In genomic region chr2:238286987-238287386, GRCh38 we compare ENCODE assay signal across 8 cellular contexts. TPM values are rescaled to one million over a fixed set of nuclear protein-coding genes. Genes with fewer than 3 reads are reported as not detected.
DNase-seq lines count a peak whose midpoint lies in the region; ATAC-seq, FAIRE-seq and TF ChIP-seq lines count a peak whose summit lies in the region.

No MANE protein-coding gene starts in this region.

- no peak for ATAC-seq in GM12878
- no peak for ATAC-seq in GM21786 (IDR thresholded peaks at IDR 0.05; ENCODE audit: unreplicated experiment)
- ATAC-seq in HG03469 (IDR thresholded peaks at IDR 0.05; ENCODE audit: unreplicated experiment): no peak

- no peak for TF ChIP-seq RAD21 in GM12878 (IDR thresholded peaks at IDR 0.05; ENCODE audit: insufficient read depth, low read depth, low read length)

- SMC1A ChIA-PET in GM12878 (lab: Charles Lee; ENCODE audit: uncharacterized antibody, unreplicated experiment): interaction anchor here (1.6 kb wide), 1 partner anchor 23 kb away, joined by 4 read pairs; no protein-coding TSS in a partner anchor

- peak; percentile 65 for DNase-seq in activated CD8-positive, alpha-beta memory T cell treated with anti-CD3 and anti-CD28 coated beads, Interleukin-2, amount 50 U/mL, for 48 hours
- DNase-seq in activated CD8-positive, alpha-beta memory T cell treated with anti-CD3 and anti-CD28 coated beads, Interleukin-2, amount 50 U/mL, for 4 hours: no peak
- no peak for DNase-seq in GM12878 (ENCODE audit: low read depth, low spot score)
- DNase-seq in COR-L47 (lab: John Stamatoyannopoulos, UW): no peak

- RAD21 ChIA-PET in GM12878 (lab: Charles Lee; ENCODE audit: unreplicated experiment): no interaction called here

- H3K4me2 ChIP-seq in GM12878 (ENCODE audit: control insufficient read depth, insufficient read depth): peak overlapping the region; percentile 88

- H2AFZ ChIP-seq in GM12878 (ENCODE audit: control insufficient read depth, low read depth, low read length): no peak overlapping the region

- H3K27me3 ChIP-seq in GM12878 (replicated peaks in 1 of 2; ENCODE audit: control insufficient read depth in 2 of 2, insufficient read depth in 2 of 2, low read length in 1 of 2) (no peaks in the 10 kb centered on the region), mucosa of stomach (ENCODE audit: control insufficient read depth, insufficient read depth, low read length) (no peaks in the 10 kb centered on the region)

- CTCF ChIA-PET in GM12878 (lab: Yijun Ruan, JAX): interaction anchor here (0.7 to 5.0 kb wide), 3 partner anchors 8 to 144 kb away, joined by 3 to 27 read pairs (median 4); no protein-coding TSS in a partner anchor

- TF ChIP-seq POLR2A in GM12878 (IDR thresholded peaks at IDR 0.05; ENCODE audit: low read depth, low read length): no peak

- H4K20me1 ChIP-seq in GM12878 (ENCODE audit: control insufficient read depth, insufficient read depth): no peaks in the 10 kb centered on the region; the same call in 1 of the 2 replicates

- H3K36me3 ChIP-seq in GM12878 (ENCODE audit: control insufficient read depth in 2 of 2, insufficient read depth in 2 of 2, low read length in 1 of 2) (no peaks in the 10 kb centered on the region; a peak in 1 of 4 replicates), mucosa of stomach (ENCODE audit: control insufficient read depth, insufficient read depth, low read length) (no peaks in the 10 kb centered on the region)

- H3K9ac ChIP-seq in GM12878 (ENCODE audit: control insufficient read depth, insufficient read depth, low read length) (peak overlapping the region; percentile 79), mucosa of stomach (ENCODE audit: low read length) (peak overlapping the region; percentile 97)

- H3K27ac ChIP-seq in GM12878 (ENCODE audit: control insufficient read depth, insufficient read depth) (no peak overlapping the region), temporal lobe (ENCODE audit: low read depth, low read length) (peak overlapping the region; percentile 80)

- FAIRE-seq in GM12878 (lab: Jason Lieb, UNC): no peak

- BruUV-seq in GM12878 (replicated peaks; lab: Mats Ljungman, UMichigan): no TSS peak

- peaks cover 39% of the 10 kb centered on the region for H3K79me2 ChIP-seq in GM12878 (ENCODE audit: control insufficient read depth, insufficient read depth, low read length)

- intact Hi-C loops in GM12878 (cut with micrococcal nuclease; ENCODE audit: unreplicated experiment): no loop called here

- POLR2A ChIA-PET in GM12878 (lab: Charles Lee): interaction anchor here (1.1 kb wide), 1 partner anchor 84 kb away, joined by 3 read pairs; no protein-coding TSS in a partner anchor

- no peak for TF ChIP-seq EP300 in GM12878 (IDR thresholded peaks at IDR 0.05; ENCODE audit: borderline replicate concordance in 1 of 2, control insufficient read depth in 1 of 2, low read depth in 2 of 2, low read length in 2 of 2)

- no peak for TF ChIP-seq CTCF in GM12878 (IDR thresholded peaks at IDR 0.05 in 2 of 3, conservative IDR thresholded peaks at IDR 0.05 in 1 of 3; ENCODE audit: control insufficient read depth in 2 of 3, extremely low read depth in 1 of 3, insufficient read depth in 1 of 3, low read depth in 3 of 3, low read length in 3 of 3)

- H3K4me1 ChIP-seq in GM12878 (ENCODE audit: control insufficient read depth, insufficient read depth, low read length) (peaks cover 15% of the 10 kb centered on the region), mucosa of stomach (ENCODE audit: control insufficient read depth, insufficient read depth, low read length) (peaks cover 72% of the 10 kb centered on the region)

- H3K4me3 ChIP-seq in GM12878 (peak overlapping the region; percentile 98), mucosa of stomach (ENCODE audit: low read length) (peak overlapping the region; percentile 68)

- H3K9me3 ChIP-seq in GM12878 (replicated peaks; ENCODE audit: control insufficient read depth, insufficient read depth, low read length) (no peaks in the 10 kb centered on the region), mucosa of stomach (ENCODE audit: control insufficient read depth, low read length) (no peaks in the 10 kb centered on the region)

- in situ Hi-C loops in GM12878 (cut with MboI): no loop called here

- WGBS in GM12878 (ENCODE audit: insufficient coverage, insufficient replicate concordance, low lambda C conversion rate, missing lambda C conversion rate): 68% methylated on average over 6 of the region's 6 CpGs

TF ChIP-seq in GM12878, 131 proteins besides CTCF, POLR2A, EP300 and RAD21:
- TF ChIP-seq SIN3A (IDR thresholded peaks at IDR 0.05; ENCODE audit: low read depth, low read length): no peak
- no peak for TF ChIP-seq RB1 (IDR thresholded peaks at IDR 0.05; ENCODE audit: borderline replicate concordance)
- TF ChIP-seq PBX3 (IDR thresholded peaks at IDR 0.05; ENCODE audit: insufficient replicate concordance, low read depth, low read length): no peak
- TF ChIP-seq ZZZ3 (IDR thresholded peaks at IDR 0.05; ENCODE audit: control insufficient read depth, insufficient read length, low read depth): no peak
- TF ChIP-seq MTA3 (IDR thresholded peaks at IDR 0.05; ENCODE audit: borderline replicate concordance, low read length): no peak

RNA-seq across cellular contexts. Expression of gene PER2, which starts 1.4 kb away (rescaled TPM):
- 42.5 and 46.3 TPM in 2 replicates for total RNA-seq in GM12878 (2013; cell fraction: nucleolus; rRNA removed)
- total RNA-seq in GM12878 (2014; rRNA removed): 6.4 and 8.7 TPM in 2 replicates
- total RNA-seq in GM12878 (2014; rRNA removed; fragmentation: Illumina TruSeq; extraction: Trizol): 4.1 and 4.5 TPM in 2 replicates
- total RNA-seq in GM12878 (2021): 11.1 and 15.1 TPM in 2 replicates
- 2.2 TPM for polyA plus RNA-seq in GM12878 (2011; ENCODE audit: low read depth)
- 2.9 and 4.7 TPM in 2 replicates for polyA plus RNA-seq in GM12878 (2011; rRNA removed)
- 3.8 and 5.4 TPM in 2 replicates for polyA plus RNA-seq in GM12878 (2011; cell fraction: cytosol; rRNA removed)
- polyA plus RNA-seq in GM12878 (2011; cell fraction: nucleus; rRNA removed): 10.0 and 15.3 TPM in 2 replicates
- polyA plus RNA-seq in GM12878 (2012): 3.7 and 4.1 TPM in 2 replicates
- 3.8 and 4.9 TPM in 2 replicates for polyA plus RNA-seq in GM12878 (2014; fragmentation: Illumina TruSeq; extraction: Trizol)
- 1 to 10 TPM; 1.5 to 2.6 TPM for polyA plus RNA-seq in GM12878 (2014; fragmentation: Nextera tagmentation; extraction: Ambion mirVana)
- 4.2 and 5.7 TPM in 2 replicates for polyA plus RNA-seq in GM12878 (2014; rRNA removed)
- polyA plus RNA-seq in GM12878 (2016; fragmentation: Nextera tagmentation; extraction: Ambion mirVana): 1 to 10 TPM; 4.4 to 5.5 TPM
- 15.0 and 20.9 TPM in 2 replicates for polyA minus RNA-seq in GM12878 (2011; rRNA and poly(A)+ RNA removed)
- 6.5 and 8.2 TPM in 2 replicates for polyA minus RNA-seq in GM12878 (2011; cell fraction: cytosol; rRNA and poly(A)+ RNA removed)
- polyA minus RNA-seq in GM12878 (2011; cell fraction: nucleus; rRNA and poly(A)+ RNA removed): 15.1 and 29.6 TPM in 2 replicates
- total RNA-seq in temporal lobe: 5.9 TPM

RNA-seq across cellular contexts. Expression of gene TRAF3IP1, which starts 33.3 kb away (rescaled TPM):
- 5.9 and 7.2 TPM in 2 replicates for total RNA-seq in GM12878 (2013; cell fraction: nucleolus; rRNA removed)
- 3.3 and 3.7 TPM in 2 replicates for total RNA-seq in GM12878 (2014; rRNA removed)
- 3.8 and 4.5 TPM in 2 replicates for total RNA-seq in GM12878 (2014; rRNA removed; fragmentation: Illumina TruSeq; extraction: Trizol)
- 7.5 and 10.9 TPM in 2 replicates for total RNA-seq in GM12878 (2021)
- polyA plus RNA-seq in GM12878 (2011; ENCODE audit: low read depth): 1.2 TPM
- 2.3 and 3.2 TPM in 2 replicates for polyA plus RNA-seq in GM12878 (2011; rRNA removed)
- 1.6 and 2.6 TPM in 2 replicates for polyA plus RNA-seq in GM12878 (2011; cell fraction: cytosol; rRNA removed)
- polyA plus RNA-seq in GM12878 (2011; cell fraction: nucleus; rRNA removed): 1.6 and 3.7 TPM in 2 replicates
- 2.7 TPM in 2 replicates for polyA plus RNA-seq in GM12878 (2012)
- 6.8 and 12.5 TPM in 2 replicates for polyA plus RNA-seq in GM12878 (2014; fragmentation: Illumina TruSeq; extraction: Trizol)
- polyA plus RNA-seq in GM12878 (2014; fragmentation: Nextera tagmentation; extraction: Ambion mirVana): 1 to 10 TPM; 1.6 to 2.1 TPM
- polyA plus RNA-seq in GM12878 (2014; rRNA removed): 3.8 and 4.2 TPM in 2 replicates
- 1 to 10 TPM; 2.0 to 7.4 TPM for polyA plus RNA-seq in GM12878 (2016; fragmentation: Nextera tagmentation; extraction: Ambion mirVana)
- 2.2 and 3.9 TPM in 2 replicates for polyA minus RNA-seq in GM12878 (2011; rRNA and poly(A)+ RNA removed)
- 0.67 and 1.5 TPM in 2 replicates for polyA minus RNA-seq in GM12878 (2011; cell fraction: cytosol; rRNA and poly(A)+ RNA removed)
- polyA minus RNA-seq in GM12878 (2011; cell fraction: nucleus; rRNA and poly(A)+ RNA removed): 1.9 and 2.1 TPM in 2 replicates
- 8.1 TPM for total RNA-seq in temporal lobe

RNA-seq across cellular contexts. Expression of gene HES6, which starts 47.1 kb away (rescaled TPM):
- total RNA-seq in GM12878 (2013; cell fraction: nucleolus; rRNA removed): 1.2 TPM in 1 of 2 replicates, not detected in the other
- total RNA-seq in GM12878 (2014; rRNA removed): 1.4 and 1.5 TPM in 2 replicates
- total RNA-seq in GM12878 (2014; rRNA removed; fragmentation: Illumina TruSeq; extraction: Trizol): 0.23 and 0.67 TPM in 2 replicates
- total RNA-seq in GM12878 (2021): 1.7 and 1.8 TPM in 2 replicates
- 0.43 TPM for polyA plus RNA-seq in GM12878 (2011; ENCODE audit: low read depth)
- 0.33 and 0.61 TPM in 2 replicates for polyA plus RNA-seq in GM12878 (2011; rRNA removed)
- 0.99 and 1.9 TPM in 2 replicates for polyA plus RNA-seq in GM12878 (2011; cell fraction: cytosol; rRNA removed)
- 3.0 and 4.6 TPM in 2 replicates for polyA plus RNA-seq in GM12878 (2011; cell fraction: nucleus; rRNA removed)
- polyA plus RNA-seq in GM12878 (2012): 0.62 and 0.97 TPM in 2 replicates
- polyA plus RNA-seq in GM12878 (2014; fragmentation: Illumina TruSeq; extraction: Trizol): 0.21 TPM in 1 of 2 replicates, not detected in the other
- under 1 TPM; 0.11 to 0.15 TPM for polyA plus RNA-seq in GM12878 (2014; fragmentation: Nextera tagmentation; extraction: Ambion mirVana)
- polyA plus RNA-seq in GM12878 (2014; rRNA removed): 1.2 and 2.5 TPM in 2 replicates
- polyA plus RNA-seq in GM12878 (2016; fragmentation: Nextera tagmentation; extraction: Ambion mirVana): 1 to 10 TPM in 1 of 2 experiments, under 1 TPM in 1; 1.00 to 1.1 TPM
- polyA minus RNA-seq in GM12878 (2011; rRNA and poly(A)+ RNA removed): 0.46 TPM in 1 of 2 replicates, not detected in the other
- polyA minus RNA-seq in GM12878 (2011; cell fraction: cytosol; rRNA and poly(A)+ RNA removed): not detected in 2 replicates
- polyA minus RNA-seq in GM12878 (2011; cell fraction: nucleus; rRNA and poly(A)+ RNA removed): 1.2 and 2.1 TPM in 2 replicates
- total RNA-seq in temporal lobe: 87.8 TPM

Comparison
In these comparisons a context has a peak if more than half of its experiments do, and no peak if none do; other contexts are left out.
1. RNA of gene HES6, which starts 47.1 kb away (total RNA-seq): 87.8 TPM in temporal lobe (single experiment); 0.23 to 1.8 TPM in GM12878; every median in the first group is over 10 times any median in the second.